ENCODE assay signal across 22 cellular contexts in the genomic region with DNA sequence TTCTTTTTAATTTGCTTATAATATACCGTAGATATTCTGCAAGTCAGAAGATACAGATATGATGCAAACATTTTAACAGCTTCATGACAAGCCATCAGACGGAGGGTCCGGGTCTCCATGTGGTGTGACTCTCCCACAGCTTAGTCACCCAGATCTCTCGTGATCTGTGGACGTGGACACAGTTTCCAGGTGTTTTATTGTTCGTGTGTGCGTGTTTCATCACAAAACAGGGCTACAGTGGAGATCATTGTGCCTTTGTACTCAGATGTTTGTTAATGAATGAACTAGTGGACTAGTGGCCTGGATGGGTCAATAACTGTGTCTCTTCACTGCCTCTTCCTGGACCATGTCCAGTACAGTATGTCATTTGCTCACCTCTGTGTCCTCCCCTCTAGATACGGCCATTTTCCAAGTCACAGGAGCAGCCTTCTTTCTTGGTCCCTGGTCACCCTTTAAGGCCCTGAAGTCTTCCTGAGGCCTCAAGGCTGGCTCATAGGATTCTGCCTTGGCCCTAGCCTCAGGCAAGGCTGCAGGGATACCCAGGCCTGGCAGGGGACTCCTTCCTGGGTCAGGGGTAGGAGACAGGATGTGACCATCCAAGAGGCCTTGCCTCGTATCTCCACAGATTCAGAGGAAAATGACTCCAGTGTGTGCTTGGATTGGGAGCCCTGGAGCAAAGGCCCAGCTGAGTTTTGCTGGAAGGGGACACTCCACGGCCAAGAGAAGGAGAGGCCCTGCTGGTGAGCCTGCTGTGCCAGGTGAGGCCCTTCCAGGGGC. TPM values are rescaled to one million over a fixed set of nuclear protein-coding genes. Genes with fewer than 3 reads are reported as not detected.
DNase-seq lines count a peak whose midpoint lies in the region; ATAC-seq, FAIRE-seq and TF ChIP-seq lines count a peak whose summit lies in the region.
"Had no signal": no experiment of that assay in that cellular context is flagged by ENCODE, and none has a peak within 500 bp of the region (broad histone marks: within the 10 kb centered on the region; RNA-seq: fewer than 3 reads in every experiment).

No MANE protein-coding gene starts in this region.

- ATAC-seq in GM18502 (IDR thresholded peaks at IDR 0.05; ENCODE audit: poor library complexity, unreplicated experiment), result no peak
- ATAC-seq: A549; CD8-positive, alpha-beta T cell; GM23338; HCT116 had no signal

- no peak for TF ChIP-seq RAD21 in liver (IDR thresholded peaks at IDR 0.05)

- peaks cover 12% of the 10 kb centered on the region for H3K27me3 Mint-ChIP-seq in activated naive CD4-positive, alpha-beta T cell treated with anti-CD3 and anti-CD28 coated beads, Interleukin-2, amount 10 ng/mL, durations not matched to agents 7 days and 5 days

- no peaks in the 10 kb centered on the region for H3K36me3 ChIP-seq in liver (ENCODE audit: control insufficient read depth in 4 of 4, insufficient read depth in 3 of 4, low read depth in 1 of 4, low read length in 3 of 4)

- H3K4me1 ChIP-seq in liver (ENCODE audit: control insufficient read depth in 4 of 4, insufficient read depth in 4 of 4, low read length in 3 of 4), result peaks cover 4 to 11% (median 9%) of the 10 kb centered on the region in 4 donors
- H3K4me1 ChIP-seq: A549 had no signal

- CTCF ChIA-PET in activated naive CD4-positive, alpha-beta T cell treated with anti-CD3 and anti-CD28 coated beads, Interleukin-2, amount 10 ng/mL, durations not matched to agents 7 days and 5 days (lab: Charles Lee), result no interaction called here

- TF ChIP-seq CTCF in epithelial cell of proximal tubule (conservative IDR thresholded peaks at IDR 0.05; ENCODE audit: low read depth, low read length) (no peak), liver (IDR thresholded peaks at IDR 0.05; ENCODE audit: low read depth, low read length, missing input control) (no peak)

- H3K4me1 Mint-ChIP-seq in activated naive CD4-positive, alpha-beta T cell treated with anti-CD3 and anti-CD28 coated beads, Interleukin-2, amount 10 ng/mL, durations not matched to agents 7 days and 5 days, result no peaks in the 10 kb centered on the region
- H3K4me1 Mint-ChIP-seq: CD14-positive monocyte had no signal

- WGBS in liver, result 46% methylated on average over 10 of the region's 10 CpGs

- H3K9me3 Mint-ChIP-seq in activated naive CD4-positive, alpha-beta T cell treated with anti-CD3 and anti-CD28 coated beads, Interleukin-2, amount 10 ng/mL, durations not matched to agents 7 days and 5 days, result no peaks in the 10 kb centered on the region
- H3K9me3 Mint-ChIP-seq: CD14-positive monocyte; CD8-positive, alpha-beta T cell; GM23338; HFFc6 had no signal

- no peak overlapping the region for H3K4me3 ChIP-seq in epithelial cell of proximal tubule (ENCODE audit: low read depth, low read length)
- no peak overlapping the region for H3K4me3 ChIP-seq in liver (ENCODE audit: low read depth in 1 of 3, low read length in 3 of 3)
- H3K4me3 ChIP-seq: A549, GM23338 had no signal

- peak overlapping the region; percentile 39 for H3K27ac Mint-ChIP-seq in activated naive CD4-positive, alpha-beta T cell treated with anti-CD3 and anti-CD28 coated beads, Interleukin-2, amount 10 ng/mL, durations not matched to agents 7 days and 5 days
- H3K27ac Mint-ChIP-seq: CD14-positive monocyte; CD8-positive, alpha-beta T cell; GM23338; HFFc6 had no signal

- no peak for DNase-seq in activated naive CD4-positive, alpha-beta T cell treated with anti-CD3 and anti-CD28 coated beads, Interleukin-2, amount 10 ng/mL, durations not matched to agents 7 days and 5 days
- DNase-seq in activated naive CD4-positive, alpha-beta T cell (lab: John Stamatoyannopoulos, UW), result no peak
- DNase-seq in epithelial cell of proximal tubule (ENCODE audit: low read depth) (peak; percentile 22), ureter (ENCODE audit: low spot score) (peak; percentile 13), NCI-H524 treated with DMSO at 0.1 percent for 48 hours (lab: John Stamatoyannopoulos, UW) (no peak), GM12891 (ENCODE audit: insufficient read length, low spot score) (no peak)
- DNase-seq: AML-193; Calu3; CD8-positive, alpha-beta T cell; DMS79 treated with DMSO at 0.1 percent for 48 hours; GF-D8; H7; HFFc6 had no signal

- no peaks in the 10 kb centered on the region for H3K9me3 ChIP-seq in liver (ENCODE audit: control insufficient read depth in 4 of 4, low read length in 3 of 4)
- H3K9me3 ChIP-seq: A549 had no signal

- H3K36me3 Mint-ChIP-seq in activated naive CD4-positive, alpha-beta T cell treated with anti-CD3 and anti-CD28 coated beads, Interleukin-2, amount 10 ng/mL, durations not matched to agents 7 days and 5 days, result no peaks in the 10 kb centered on the region
- H3K36me3 Mint-ChIP-seq: CD14-positive monocyte; CD8-positive, alpha-beta T cell had no signal

- no peak overlapping the region for H3K9ac ChIP-seq in liver (ENCODE audit: low read depth in 1 of 2, low read length in 2 of 2)

- TF ChIP-seq POLR2A in GM12891 (IDR thresholded peaks at IDR 0.05; ENCODE audit: low read depth, low read length), result no peak

- no peak for FAIRE-seq in GM12891 (lab: Jason Lieb, UNC)
- FAIRE-seq: A549, GM19239 had no signal

- no peak overlapping the region for H3K27ac ChIP-seq in liver (ENCODE audit: low read depth in 1 of 2, low read length in 2 of 2)
- H3K27ac ChIP-seq: 22Rv1, A549 had no signal

- no peak overlapping the region for H3K4me3 Mint-ChIP-seq in activated naive CD4-positive, alpha-beta T cell treated with anti-CD3 and anti-CD28 coated beads, Interleukin-2, amount 10 ng/mL, durations not matched to agents 7 days and 5 days
- H3K4me3 Mint-ChIP-seq: CD14-positive monocyte; CD8-positive, alpha-beta T cell; GM23338; HFFc6 had no signal

- no peaks in the 10 kb centered on the region for H3K27me3 ChIP-seq in liver (ENCODE audit: control insufficient read depth in 4 of 4, insufficient read depth in 4 of 4, low read length in 3 of 4)

TF ChIP-seq in liver, 16 proteins besides CTCF, POLR2A, EP300 and RAD21 (continues in another document):
- peak; percentile 37 for TF ChIP-seq FOXA2 (IDR thresholded peaks at IDR 0.05)
- no peak for TF ChIP-seq GABPA (IDR thresholded peaks at IDR 0.05 in 1 of 2, conservative IDR thresholded peaks at IDR 0.05 in 1 of 2)
- peak; percentile 38 for TF ChIP-seq HNF4G (IDR thresholded peaks at IDR 0.05)
- TF ChIP-seq, protein P1, sequence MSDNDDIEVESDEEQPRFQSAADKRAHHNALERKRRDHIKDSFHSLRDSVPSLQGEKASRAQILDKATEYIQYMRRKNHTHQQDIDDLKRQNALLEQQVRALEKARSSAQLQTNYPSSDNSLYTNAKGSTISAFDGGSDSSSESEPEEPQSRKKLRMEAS (IDR thresholded peaks at IDR 0.05), result no peak
- no peak for TF ChIP-seq TAF1 (conservative IDR thresholded peaks at IDR 0.05)
- TF ChIP-seq SP1 (IDR thresholded peaks at IDR 0.05), result peak; percentile 62
- peak; percentile 38 for TF ChIP-seq YY1 (IDR thresholded peaks at IDR 0.05)
- TF ChIP-seq RXRA (IDR thresholded peaks at IDR 0.05), result peak; percentile 59 to 68
- TF ChIP-seq HNF4A (conservative IDR thresholded peaks at IDR 0.05), result peak; percentile 83 to 92

TF ChIP-seq in GM12891, 5 proteins besides CTCF, POLR2A, EP300 and RAD21:
- TF ChIP-seq SPI1 (IDR thresholded peaks at IDR 0.05; ENCODE audit: low read depth, low read length), result no peak
- TF ChIP-seq POLR2AphosphoS5 (IDR thresholded peaks at IDR 0.05; ENCODE audit: low read depth, low read length), result no peak
- no peak for TF ChIP-seq POU2F2 (IDR thresholded peaks at IDR 0.05; ENCODE audit: low read depth, low read length)
- no peak for TF ChIP-seq PAX5 (IDR thresholded peaks at IDR 0.05; ENCODE audit: insufficient read depth, low read length, severe bottlenecking)
- TF ChIP-seq TAF1 (IDR thresholded peaks at IDR 0.05; ENCODE audit: low read depth, low read length), result no peak

RNA-seq across cellular contexts. Expression of a gene that starts 4.6 kb away (rescaled TPM):
- total RNA-seq in epithelial cell of proximal tubule (not detected in 2 replicates), liver (not detected), ureter (not detected)
- polyA plus RNA-seq in liver, result not detected
- polyA plus RNA-seq in GM12891 (2012; ENCODE audit: low read depth, missing spikeins), result not detected
- total RNA-seq: Calu3; CD8-positive, alpha-beta T cell; GM23338; H7; HFFc6 had no signal
- polyA plus RNA-seq: A549, BJ, CD14-positive monocyte, GM23338 had no signal

RNA-seq across cellular contexts. Expression of a gene that starts 16.0 kb away (rescaled TPM):
- total RNA-seq in epithelial cell of proximal tubule (1.7 and 5.6 TPM in 2 replicates), liver (under 1 TPM in 1 of 2 donors, not detected in 1; 0.08 TPM), ureter (17.9 TPM)
- not detected for polyA plus RNA-seq in liver
- polyA plus RNA-seq in GM12891 (2012; ENCODE audit: low read depth, missing spikeins), result 0.15 TPM
- total RNA-seq: CD8-positive, alpha-beta T cell had no signal
- polyA plus RNA-seq: A549, BJ, CD14-positive monocyte, GM23338 had no signal

Comparison
In these comparisons a context has a peak if more than half of its experiments do, and no peak if none do; other contexts are left out.
1. DNase-seq: peak in epithelial cell of proximal tubule (single experiment) and ureter (single experiment); none in activated naive CD4-positive, alpha-beta T cell treated with anti-CD3 and anti-CD28 coated beads, Interleukin-2, amount 10 ng/mL, durations not matched to agents 7 days and 5 days (single experiment), activated naive CD4-positive, alpha-beta T cell (0 of 4), NCI-H524 treated with DMSO at 0.1 percent for 48 hours (single experiment) and GM12891 (single experiment).